In the genomic region with DNA sequence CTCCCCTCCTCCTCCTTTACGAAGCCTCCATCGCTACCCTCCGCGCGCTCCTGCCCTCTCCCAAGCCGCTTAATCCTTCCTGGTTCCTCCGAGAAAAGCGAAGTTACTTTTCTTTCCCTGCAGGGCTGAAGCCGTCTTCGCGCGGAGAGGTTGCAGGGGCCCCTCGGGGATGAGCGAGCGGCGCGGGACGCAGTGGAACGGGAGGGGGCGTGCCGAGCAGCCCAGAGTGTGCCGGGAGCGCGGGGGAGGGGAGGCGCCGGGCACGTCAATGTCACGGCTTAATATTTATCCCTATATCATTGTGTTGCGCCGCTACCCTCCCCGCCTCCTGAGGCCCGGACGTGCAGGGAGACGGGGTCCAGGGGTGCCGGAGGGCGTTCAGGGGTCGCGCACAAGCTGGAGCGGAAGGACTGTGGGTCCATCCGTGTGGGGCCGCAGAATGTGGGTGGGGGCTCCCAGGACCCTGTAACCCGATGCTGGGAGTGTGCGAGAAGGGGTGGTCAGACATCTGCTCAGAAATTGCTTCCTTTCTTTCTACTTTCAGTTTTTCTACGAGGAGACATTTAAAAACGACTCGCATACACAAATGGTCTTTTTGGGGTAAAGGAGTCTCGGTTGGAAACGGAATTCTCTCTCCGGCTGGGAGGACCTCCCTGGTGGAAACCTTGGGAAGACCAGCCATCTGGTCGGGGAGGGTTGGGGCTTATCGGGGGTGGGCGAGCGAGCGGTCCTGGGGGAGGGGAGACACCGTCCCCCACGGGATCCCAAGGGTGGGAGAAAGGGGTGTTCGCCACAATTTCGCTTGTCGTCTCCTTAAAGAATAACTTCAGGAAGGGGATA, we compare ENCODE assay signal across 8 cellular contexts. TPM values are rescaled to one million over a fixed set of nuclear protein-coding genes. Genes with fewer than 3 reads are reported as not detected.
A peak's percentile ranks its signal among the peaks of the same experiment; 100 is the strongest.
DNase-seq lines count a peak whose midpoint lies in the region; ATAC-seq, FAIRE-seq and TF ChIP-seq lines count a peak whose summit lies in the region.

No MANE protein-coding gene starts in this region.

- no peak overlapping the region for H2BK20ac ChIP-seq in H1 (ENCODE audit: low read length)

- no peak for TF ChIP-seq RAD21 in H1 (IDR thresholded peaks at IDR 0.05 in 1 of 2, conservative IDR thresholded peaks at IDR 0.05 in 1 of 2; ENCODE audit: low read depth in 2 of 2, low read length in 2 of 2)

- no peak overlapping the region for H2BK120ac ChIP-seq in H1 (replicated peaks; ENCODE audit: low read depth, low read length)
- no peak overlapping the region for H2BK120ac ChIP-seq in mesendoderm (ENCODE audit: low read depth, low read length)

- peak; percentile 40 for ATAC-seq in HG02970 (IDR thresholded peaks at IDR 0.05; ENCODE audit: low FRiP score, unreplicated experiment)

- peaks cover 34% of the 10 kb centered on the region for H3K23me2 ChIP-seq in H1 (ENCODE audit: low read depth, low read length)

- H3K79me2 ChIP-seq in H1 (ENCODE audit: control insufficient read depth in 1 of 2, insufficient read depth in 2 of 2, low read length in 2 of 2) (peaks cover 0 to 21% of the 10 kb centered on the region in 2 experiments; a peak in 2 of 4 replicates), mesendoderm (ENCODE audit: control insufficient read depth, insufficient read depth, low read length) (peaks cover 7% of the 10 kb centered on the region)

- WGBS in H1 (ENCODE audit: extremely low coverage in 1 of 2, insufficient coverage in 1 of 2, insufficient read length in 1 of 2, insufficient replicate concordance in 2 of 2, low coverage in 1 of 2, low lambda C conversion rate in 2 of 2, missing lambda C conversion rate in 1 of 2), 2 experiments: 2% methylated on average over 53 of the region's 59 CpGs; no CpG with 5 or more reads in 1 of the 2 experiments
- no CpG with 5 or more reads among the region's 59 CpGs for WGBS in mesendoderm (ENCODE audit: extremely low coverage, insufficient coverage, low lambda C conversion rate)

- H3K14ac ChIP-seq in H1 (ENCODE audit: insufficient read length): no peak overlapping the region

- DNase-seq in AG08396 (ENCODE audit: low spot score) (peak; percentile 74), GM18507 (ENCODE audit: extremely low spot score, insufficient read length, low read depth) (no peak), NCI-H748 treated with DMSO at 0.1 percent for 48 hours (lab: John Stamatoyannopoulos, UW) (peak; percentile 45), H1 (ENCODE audit: low read depth in 1 of 2, low spot score in 2 of 2) (peak in 1 of 2 experiments; percentile 83), mesendoderm (peak; percentile 83)
- DNase-seq in activated CD8-positive, alpha-beta memory T cell treated with anti-CD3 and anti-CD28 coated beads for 4 hours (ENCODE audit: low read depth in 2 of 2): peak; percentile 48 to 59
- DNase-seq in stimulated activated CD8-positive, alpha-beta memory T cell treated with anti-CD3 and anti-CD28 coated beads, Interleukin-15, amount 100 ng/mL, for 48 hours (ENCODE audit: low read depth in 2 of 2): peak; percentile 77 to 79

- H4K8ac ChIP-seq in H1 (ENCODE audit: extremely low read depth, insufficient read depth, low read length) (peak overlapping the region; percentile 60; the same call in 1 of the 2 replicates), mesendoderm (ENCODE audit: low read depth, low read length) (no peak overlapping the region)

- H3K4ac ChIP-seq in H1 (replicated peaks; ENCODE audit: insufficient read length, low read depth, low read length) (no peak overlapping the region), mesendoderm (ENCODE audit: low read depth, low read length) (peak overlapping the region; percentile 29)

- H3K27me3 ChIP-seq in H1 (replicated peaks in 1 of 4; ENCODE audit: control insufficient read depth in 3 of 4, extremely low read depth in 1 of 4, insufficient read depth in 3 of 4, low read length in 3 of 4) (peaks cover 0 to 16% (median 8%) of the 10 kb centered on the region in 4 experiments; a peak in 5 of 7 replicates), mesendoderm (ENCODE audit: insufficient read depth, low read length, poor library complexity) (no peaks in the 10 kb centered on the region)

- peak overlapping the region; percentile 95; the same call in 1 of the 2 replicates for H3K18ac ChIP-seq in H1 (ENCODE audit: extremely low read depth, low read length)
- peak overlapping the region; percentile 44 for H3K18ac ChIP-seq in mesendoderm (ENCODE audit: low read length)

- H4K20me1 ChIP-seq in H1 (replicated peaks in 1 of 2; ENCODE audit: control insufficient read depth in 1 of 2, insufficient read depth in 2 of 2, low read length in 2 of 2): peaks cover 0 to 3% of the 10 kb centered on the region in 2 experiments

- H3K56ac ChIP-seq in H1 (replicated peaks; ENCODE audit: insufficient read length, low read depth, low read length): no peak overlapping the region
- peak overlapping the region; percentile 86 for H3K56ac ChIP-seq in mesendoderm (ENCODE audit: low read length)

- H3K9ac ChIP-seq in H1 (replicated peaks in 1 of 4; ENCODE audit: extremely low read depth in 1 of 4, low read depth in 3 of 4, low read length in 3 of 4): peak overlapping the region in 2 of 4 experiments; percentile 6 to 71; a peak in 3 of 7 replicates
- H3K9ac ChIP-seq in mesendoderm (ENCODE audit: low read length): peak overlapping the region; percentile 67

- H3K4me3 ChIP-seq in H1 (ENCODE audit: extremely low read depth in 1 of 4, insufficient read depth in 2 of 4, low read depth in 3 of 4, low read length in 4 of 4) (peak overlapping the region; percentile 38 to 81 (median 58)), mesendoderm (ENCODE audit: low read length) (peak overlapping the region; percentile 17)

- H3K4me2 ChIP-seq in H1 (ENCODE audit: insufficient read depth in 1 of 2, low read depth in 2 of 2, low read length in 2 of 2): peak overlapping the region; percentile 96 to 98
- H3K4me2 ChIP-seq in mesendoderm (ENCODE audit: low read length): peak overlapping the region; percentile 71

- H3K23ac ChIP-seq in H1 (ENCODE audit: insufficient read length): no peak overlapping the region
- no peak overlapping the region for H3K23ac ChIP-seq in mesendoderm (ENCODE audit: low read length)

- H2AK5ac ChIP-seq in H1 (ENCODE audit: low read depth, low read length) (no peak overlapping the region), mesendoderm (ENCODE audit: low read length) (no peak overlapping the region)

- peak overlapping the region; percentile 38; the same call in 1 of the 2 replicates for H2AFZ ChIP-seq in H1 (ENCODE audit: low read length)

- H3K79me1 ChIP-seq in H1 (ENCODE audit: low read depth, low read length): no peaks in the 10 kb centered on the region
- no peaks in the 10 kb centered on the region for H3K79me1 ChIP-seq in mesendoderm (ENCODE audit: low read length)

- TF ChIP-seq POLR2A in H1 (IDR thresholded peaks at IDR 0.05; ENCODE audit: control extremely low read depth in 1 of 2, low read depth in 2 of 2, low read length in 2 of 2): no peak

- H3K36me3 ChIP-seq in H1 (ENCODE audit: control insufficient read depth in 2 of 4, insufficient read depth in 4 of 4, low read length in 3 of 4) (no peaks in the 10 kb centered on the region), mesendoderm (ENCODE audit: control insufficient read depth, insufficient read depth, low read length) (no peaks in the 10 kb centered on the region)

- H4K5ac ChIP-seq in H1 (ENCODE audit: insufficient read length, low read depth, low read length): no peak overlapping the region
- no peak overlapping the region for H4K5ac ChIP-seq in mesendoderm (ENCODE audit: low read length)

- H3K4me1 ChIP-seq in H1 (replicated peaks in 1 of 4; ENCODE audit: control insufficient read depth in 3 of 4, insufficient read depth in 4 of 4, low read length in 3 of 4) (peaks cover 0 to 5% (median 2%) of the 10 kb centered on the region in 4 experiments; a peak in 2 of 7 replicates), mesendoderm (ENCODE audit: control insufficient read depth, low read depth, low read length) (no peaks in the 10 kb centered on the region)

- peak; percentile 66 for FAIRE-seq in GM18507 (lab: Jason Lieb, UNC)
- no peak for FAIRE-seq in H1 (lab: Jason Lieb, UNC)

- peak overlapping the region; percentile 91 for H2BK12ac ChIP-seq in H1 (ENCODE audit: low read depth, low read length)

- no peaks in the 10 kb centered on the region for H3K9me3 ChIP-seq in H1 (ENCODE audit: insufficient read depth in 2 of 2, low read depth in 1 of 2, low read length in 1 of 2)

- POLR2A ChIA-PET in H1 (lab: Charles Lee; ENCODE audit: partially characterized antibody): interaction anchor here (1.1 to 2.1 kb wide), 3 partner anchors 62 to 139 kb away, joined by 3 to 8 read pairs (median 3); no protein-coding TSS in a partner anchor

- H4K91ac ChIP-seq in H1 (replicated peaks; ENCODE audit: insufficient read length, low read length): peak overlapping the region; percentile 51

- peak in 1 of 3 experiments; percentile 17; a peak in 1 of 4 replicates for TF ChIP-seq CTCF in H1 (IDR thresholded peaks at IDR 0.05; ENCODE audit: control extremely low read depth in 1 of 3, insufficient read depth in 1 of 3, low read depth in 1 of 3, low read length in 3 of 3)

- H2BK5ac ChIP-seq in H1 (ENCODE audit: low read depth, low read length): peak overlapping the region; percentile 75; the same call in 1 of the 2 replicates
- no peak overlapping the region for H2BK5ac ChIP-seq in mesendoderm (ENCODE audit: low read length)

- no peak overlapping the region for H2BK15ac ChIP-seq in H1 (ENCODE audit: low read length)
- no peak overlapping the region for H2BK15ac ChIP-seq in mesendoderm (replicated peaks; ENCODE audit: low read depth)

- CTCF ChIA-PET in H1 (lab: Charles Lee; ENCODE audit: partially characterized antibody): interaction anchor here (0.9 to 4.3 kb wide), 16 partner anchors 8 to 226 kb away, joined by 3 to 23 read pairs (median 4); no protein-coding TSS in a partner anchor

- no peak for TF ChIP-seq EP300 in H1 (IDR thresholded peaks at IDR 0.05; ENCODE audit: borderline replicate concordance in 1 of 2, low read depth in 2 of 2, low read length in 2 of 2)

- H3K27ac ChIP-seq in H1 (ENCODE audit: low read depth, low read length): no peak overlapping the region
- peak overlapping the region; percentile 68 for H3K27ac ChIP-seq in mesendoderm (ENCODE audit: low read depth, low read length)

RNA-seq across cellular contexts. Expression of gene CDK6, which starts 2.4 kb away (rescaled TPM):
- total RNA-seq in H1 (2021; fragmentation: NEBNext Ultra II Directional; extraction: Animal tissue kit (Norgen Biotek cat#: 25700)): 18.9 and 20.8 TPM in 2 replicates
- polyA plus RNA-seq in H1 (2011; rRNA removed): 5.9 and 9.0 TPM in 2 replicates
- polyA plus RNA-seq in H1 (2011; cell fraction: cytosol; rRNA removed): 8.0 TPM
- polyA plus RNA-seq in H1 (2011; cell fraction: nucleus; rRNA removed): 18.6 TPM
- polyA plus RNA-seq in H1 (2012, experiment 1 of 2): 4.9 to 8.4 TPM (median 6.0 TPM) in 4 replicates
- 0.60 TPM for polyA plus RNA-seq in H1 (2012, experiment 2 of 2)
- polyA plus RNA-seq in H1 (2013, experiment 1 of 2): 5.0 TPM
- 5.0 TPM for polyA plus RNA-seq in H1 (2013, experiment 2 of 2)
- polyA minus RNA-seq in H1 (2011; rRNA and poly(A)+ RNA removed): 29.2 and 45.3 TPM in 2 replicates
- 36.8 TPM for polyA minus RNA-seq in H1 (2011; cell fraction: cytosol; rRNA and poly(A)+ RNA removed)
- polyA minus RNA-seq in H1 (2011; cell fraction: nucleus; rRNA and poly(A)+ RNA removed): 39.0 TPM
- 10.9 TPM for polyA plus RNA-seq in mesendoderm (2013, experiment 1 of 2)
- polyA plus RNA-seq in mesendoderm (2013, experiment 2 of 2): 9.9 TPM
